ENCODE assay signal across 1 cellular context in the genomic region with DNA sequence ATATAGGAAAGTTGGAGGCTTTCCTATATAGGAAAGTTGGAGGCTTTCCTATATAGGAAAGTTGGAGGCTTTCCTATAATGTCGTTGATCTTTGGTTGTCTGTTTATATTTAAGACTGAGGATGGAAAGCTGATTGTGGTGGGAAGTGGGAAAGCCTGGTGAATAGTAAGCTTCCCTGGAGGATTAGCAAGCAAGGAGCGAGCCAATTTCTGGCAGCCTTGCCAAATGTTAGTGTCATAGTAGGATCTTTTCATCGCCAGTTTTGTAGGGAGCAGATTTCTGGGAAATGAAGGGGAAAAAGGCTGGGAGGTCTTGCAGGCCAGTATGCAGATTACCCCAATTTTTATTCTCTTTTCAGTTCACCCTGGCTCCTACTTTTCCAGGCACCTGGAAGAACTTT.
TF ChIP-seq lines count a peak whose summit lies in the region.

No MANE protein-coding gene starts in this region.

TF ChIP-seq in IMR-90, 13 proteins besides CTCF, POLR2A, EP300 and RAD21 (continued from another document):
- TF ChIP-seq, protein P1, sequence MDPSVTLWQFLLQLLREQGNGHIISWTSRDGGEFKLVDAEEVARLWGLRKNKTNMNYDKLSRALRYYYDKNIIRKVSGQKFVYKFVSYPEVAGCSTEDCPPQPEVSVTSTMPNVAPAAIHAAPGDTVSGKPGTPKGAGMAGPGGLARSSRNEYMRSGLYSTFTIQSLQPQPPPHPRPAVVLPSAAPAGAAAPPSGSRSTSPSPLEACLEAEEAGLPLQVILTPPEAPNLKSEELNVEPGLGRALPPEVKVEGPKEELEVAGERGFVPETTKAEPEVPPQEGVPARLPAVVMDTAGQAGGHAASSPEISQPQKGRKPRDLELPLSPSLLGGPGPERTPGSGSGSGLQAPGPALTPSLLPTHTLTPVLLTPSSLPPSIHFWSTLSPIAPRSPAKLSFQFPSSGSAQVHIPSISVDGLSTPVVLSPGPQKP (IDR thresholded peaks at IDR 0.05; ENCODE audit: borderline replicate concordance, low read depth, low read length): no peak
- TF ChIP-seq MAFK (IDR thresholded peaks at IDR 0.05; ENCODE audit: low read depth, low read length): no peak
- no peak for TF ChIP-seq RCOR1 (IDR thresholded peaks at IDR 0.05; ENCODE audit: insufficient replicate concordance, low read length)
- no peak for TF ChIP-seq RFX5 (IDR thresholded peaks at IDR 0.05; ENCODE audit: low read depth, low read length)
- TF ChIP-seq, protein P2, sequence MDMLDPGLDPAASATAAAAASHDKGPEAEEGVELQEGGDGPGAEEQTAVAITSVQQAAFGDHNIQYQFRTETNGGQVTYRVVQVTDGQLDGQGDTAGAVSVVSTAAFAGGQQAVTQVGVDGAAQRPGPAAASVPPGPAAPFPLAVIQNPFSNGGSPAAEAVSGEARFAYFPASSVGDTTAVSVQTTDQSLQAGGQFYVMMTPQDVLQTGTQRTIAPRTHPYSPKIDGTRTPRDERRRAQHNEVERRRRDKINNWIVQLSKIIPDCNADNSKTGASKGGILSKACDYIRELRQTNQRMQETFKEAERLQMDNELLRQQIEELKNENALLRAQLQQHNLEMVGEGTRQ (IDR thresholded peaks at IDR 0.05; ENCODE audit: low read depth, low read length): no peak
- TF ChIP-seq SMC3 (IDR thresholded peaks at IDR 0.05; ENCODE audit: low read depth, low read length): no peak
